8 cellular contexts compared by ENCODE assay signal in genomic region chr16:11742536-11743307, GRCh38. TPM values are rescaled to one million over a fixed set of nuclear protein-coding genes. Genes with fewer than 3 reads are reported as not detected.
A peak's percentile ranks its signal among the peaks of the same experiment; 100 is the strongest.
DNase-seq lines count a peak whose midpoint lies in the region; ATAC-seq and TF ChIP-seq lines count a peak whose summit lies in the region.

Gene TXNDC11, minus strand, starts transcription at chr16:11742857. Its CDS starts 127 bp downstream, at chr16:11742730.

- H3K4me1 Mint-ChIP-seq in GM23338: peaks cover 19% of the 10 kb centered on the region
- H3K4me1 Mint-ChIP-seq in activated T-helper 17 cell treated with anti-CD3 and anti-CD28 coated beads, Interleukin-2, amount 50 U/mL, for 72 hours: peaks cover 30% of the 10 kb centered on the region
- peaks cover 27 to 57% (median 52%) of the 10 kb centered on the region in 4 donors for H3K4me1 Mint-ChIP-seq in naive thymus-derived CD8-positive, alpha-beta T cell

- POLR2A ChIA-PET in naive thymus-derived CD8-positive, alpha-beta T cell (lab: Charles Lee): interaction anchor here (0.6 to 3.6 kb wide), 28 partner anchors 9 to 1272 kb away, joined by 3 to 60 read pairs (median 4); partner anchors contain the start of genes DEXI, LITAF, RSL1D1 and SNN

- peaks cover 15% of the 10 kb centered on the region for H3F3A ChIP-seq in DOHH2 (ENCODE audit: control insufficient read depth, insufficient read depth)
- peaks cover 11% of the 10 kb centered on the region; the same call in 1 of the 2 replicates for H3F3A ChIP-seq in GM23338 (replicated peaks; ENCODE audit: low read depth)

- H3K27ac ChIP-seq in DOHH2 (ENCODE audit: low read depth, low read length) (peak within 1 kb of the TSS; percentile 69), GM23338 (ENCODE audit: low read depth) (peak within 1 kb of the TSS; percentile 72), fibroblast of lung (ENCODE audit: insufficient read depth, low read length) (peak within 1 kb of the TSS; percentile 85)

- peak within 1 kb of the TSS; percentile 91 for H3K9ac ChIP-seq in fibroblast of lung (ENCODE audit: insufficient read depth, low read length)

- H3K27me3 ChIP-seq in DOHH2 (ENCODE audit: control insufficient read depth, low read length) (no peaks in the 10 kb centered on the region), GM23338 (ENCODE audit: insufficient read depth) (no peaks in the 10 kb centered on the region), fibroblast of lung (ENCODE audit: control insufficient read depth, insufficient read depth, low read length) (no peaks in the 10 kb centered on the region)

- H3K4me2 ChIP-seq in DOHH2 (ENCODE audit: low read length) (peak within 1 kb of the TSS; percentile 74), GM23338 (peak within 1 kb of the TSS; percentile 98), fibroblast of lung (ENCODE audit: extremely low read depth, insufficient read depth, low read length) (peak within 1 kb of the TSS; percentile 83)

- H3K4me3 ChIP-seq in DOHH2 (ENCODE audit: low read length): peak within 1 kb of the TSS; percentile 92
- H3K4me3 ChIP-seq in GM23338: peak within 1 kb of the TSS; percentile 87
- H3K4me3 ChIP-seq in fibroblast of lung (replicated peaks in 1 of 4; ENCODE audit: control extremely low read depth in 1 of 4, insufficient read depth in 1 of 4, low read depth in 3 of 4, low read length in 4 of 4): peak within 1 kb of the TSS; percentile 46 to 96 (median 70)

- H3K9me2 ChIP-seq in DOHH2 (replicated peaks; ENCODE audit: control insufficient read depth, low read length): no peaks in the 10 kb centered on the region
- no peaks in the 10 kb centered on the region for H3K9me2 ChIP-seq in GM23338 (ENCODE audit: insufficient read depth)

- DNase-seq in GM23338 (ENCODE audit: low spot score) (peak; percentile 98), LHCN-M2 (ENCODE audit: low read depth) (peak; percentile 95), RPMI8226 (peak; percentile 100), fibroblast of lung (ENCODE audit: low read depth in 2 of 2) (peak; percentile 96 to 98)
- peak; percentile 98 to 100 (median 99) for DNase-seq in naive thymus-derived CD8-positive, alpha-beta T cell
- DNase-seq in stimulated activated naive CD4-positive, alpha-beta T cell (lab: John Stamatoyannopoulos, UW): peak; percentile 98 to 99 (median 98)

- peaks cover 44% of the 10 kb centered on the region for H3K4me1 ChIP-seq in DOHH2 (ENCODE audit: control insufficient read depth, low read length)
- H3K4me1 ChIP-seq in GM23338 (ENCODE audit: insufficient read depth): peaks cover 9% of the 10 kb centered on the region; the same call in 1 of the 2 replicates
- H3K4me1 ChIP-seq in fibroblast of lung (ENCODE audit: control insufficient read depth, extremely low read depth, insufficient read depth, low read length): peaks cover 7% of the 10 kb centered on the region

- TF ChIP-seq CTCF in DOHH2 (IDR thresholded peaks at IDR 0.05; ENCODE audit: low read depth, low read length, poor library complexity, severe bottlenecking): no peak
- no peak for TF ChIP-seq CTCF in GM23338 (conservative IDR thresholded peaks at IDR 0.05; ENCODE audit: low read depth in 2 of 2)
- TF ChIP-seq CTCF in fibroblast of lung (conservative IDR thresholded peaks at IDR 0.05 in 1 of 2, IDR thresholded peaks at IDR 0.05 in 1 of 2; ENCODE audit: low read depth in 1 of 2, low read length in 2 of 2): no peak

- peaks cover 55% of the 10 kb centered on the region for H3K79me2 ChIP-seq in DOHH2 (ENCODE audit: control insufficient read depth, low read length)
- peaks cover 41% of the 10 kb centered on the region for H3K79me2 ChIP-seq in GM23338 (replicated peaks; ENCODE audit: insufficient read depth)
- peaks cover 38% of the 10 kb centered on the region for H3K79me2 ChIP-seq in fibroblast of lung (ENCODE audit: control insufficient read depth, insufficient read depth, low read length)

- H4K20me1 ChIP-seq in DOHH2 (ENCODE audit: control insufficient read depth, insufficient read depth, low read depth, low read length) (0 out of 2 replicates have a peak, but pooled peaks cover 11% of the 10 kb centered on the region), GM23338 (replicated peaks; ENCODE audit: insufficient read depth) (peaks cover 27% of the 10 kb centered on the region), fibroblast of lung (ENCODE audit: control insufficient read depth, extremely low read depth, insufficient read depth, low read length) (no peaks in the 10 kb centered on the region)

- H3K4me3 Mint-ChIP-seq in GM23338: peak within 1 kb of the TSS; percentile 93
- H3K4me3 Mint-ChIP-seq in activated T-helper 17 cell treated with anti-CD3 and anti-CD28 coated beads, Interleukin-2, amount 50 U/mL, for 72 hours: peak within 1 kb of the TSS; percentile 96
- H3K4me3 Mint-ChIP-seq in naive thymus-derived CD8-positive, alpha-beta T cell: peak within 1 kb of the TSS; percentile 90 to 96 (median 94)

- peak; percentile 90 for ATAC-seq in GM23338
- peak; percentile 93 for ATAC-seq in activated T-helper 17 cell treated with anti-CD3 and anti-CD28 coated beads, Interleukin-2, amount 50 U/mL, for 72 hours (replicated peaks)
- peak; percentile 91 to 92 for ATAC-seq in naive thymus-derived CD8-positive, alpha-beta T cell

- peaks cover 14% of the 10 kb centered on the region for H3K36me3 ChIP-seq in DOHH2 (ENCODE audit: control insufficient read depth, low read length)
- no peaks in the 10 kb centered on the region for H3K36me3 ChIP-seq in GM23338 (ENCODE audit: insufficient read depth)
- no peaks in the 10 kb centered on the region for H3K36me3 ChIP-seq in fibroblast of lung (ENCODE audit: control insufficient read depth, insufficient read depth, low read length)

- no peaks in the 10 kb centered on the region for H3K9me3 Mint-ChIP-seq in GM23338
- H3K9me3 Mint-ChIP-seq in activated T-helper 17 cell treated with anti-CD3 and anti-CD28 coated beads, Interleukin-2, amount 50 U/mL, for 72 hours: no peaks in the 10 kb centered on the region
- H3K9me3 Mint-ChIP-seq in naive thymus-derived CD8-positive, alpha-beta T cell: no peaks in the 10 kb centered on the region

- no peaks in the 10 kb centered on the region for H3K36me3 Mint-ChIP-seq in GM23338 (ENCODE audit: low read depth)
- peaks cover 43% of the 10 kb centered on the region for H3K36me3 Mint-ChIP-seq in activated T-helper 17 cell treated with anti-CD3 and anti-CD28 coated beads, Interleukin-2, amount 50 U/mL, for 72 hours (ENCODE audit: low read depth)
- H3K36me3 Mint-ChIP-seq in naive thymus-derived CD8-positive, alpha-beta T cell: peaks cover 0 to 13% (median 0%) of the 10 kb centered on the region in 3 donors

- H2AFZ ChIP-seq in GM23338 (peak within 1 kb of the TSS; percentile 99), fibroblast of lung (ENCODE audit: low read length) (peak within 1 kb of the TSS; percentile 61)

- H3K27ac Mint-ChIP-seq in GM23338: peak within 1 kb of the TSS; percentile 95
- H3K27ac Mint-ChIP-seq in activated T-helper 17 cell treated with anti-CD3 and anti-CD28 coated beads, Interleukin-2, amount 50 U/mL, for 72 hours: peak within 1 kb of the TSS; percentile 92
- H3K27ac Mint-ChIP-seq in naive thymus-derived CD8-positive, alpha-beta T cell: peak within 1 kb of the TSS; percentile 90 to 99 (median 98)

- H3K9me3 ChIP-seq in DOHH2 (ENCODE audit: control insufficient read depth, insufficient read depth, low read length) (no peaks in the 10 kb centered on the region), fibroblast of lung (ENCODE audit: control insufficient read depth, insufficient read depth, low read depth, low read length) (no peaks in the 10 kb centered on the region)

- peaks cover 16% of the 10 kb centered on the region for H3K27me3 Mint-ChIP-seq in GM23338 (ENCODE audit: insufficient read depth, low read depth, poor library complexity)
- H3K27me3 Mint-ChIP-seq in activated T-helper 17 cell treated with anti-CD3 and anti-CD28 coated beads, Interleukin-2, amount 50 U/mL, for 72 hours: no peaks in the 10 kb centered on the region
- H3K27me3 Mint-ChIP-seq in naive thymus-derived CD8-positive, alpha-beta T cell: no peaks in the 10 kb centered on the region

TF ChIP-seq in GM23338, 12 proteins besides CTCF, POLR2A, EP300 and RAD21:
- TF ChIP-seq ETS1 (IDR thresholded peaks at IDR 0.05) (no peak), POLR2AphosphoS5 (IDR thresholded peaks at IDR 0.05; ENCODE audit: low read depth) (peak; percentile 92), JUNB (IDR thresholded peaks at IDR 0.05; ENCODE audit: unreplicated experiment) (no peak), CREB1 (CRISPR knock-in tag; IDR thresholded peaks at IDR 0.05; ENCODE audit: low read depth) (peak; percentile 81), EZH2phosphoT487 (IDR thresholded peaks at IDR 0.05; ENCODE audit: unreplicated experiment) (no peak), ZNF114 (CRISPR knock-in tag; IDR thresholded peaks at IDR 0.05) (no peak)

RNA-seq across cellular contexts. Expression of gene TXNDC11, which starts in this region (rescaled TPM):
- total RNA-seq in GM23338 (2014; rRNA removed; shearing (Covaris generic)): 12.0 and 12.5 TPM in 2 replicates
- polyA plus RNA-seq in GM23338 (2016; fragmentation: Nextera tagmentation; extraction: Ambion mirVana) (6.3 and 6.8 TPM in 2 replicates), fibroblast of lung (43.8 and 46.2 TPM in 2 replicates)
- total RNA-seq in LHCN-M2 (2014; rRNA removed) (27.3 and 31.0 TPM in 2 replicates), fibroblast of lung (16.9 and 26.8 TPM in 2 replicates)
- 20.2 TPM for polyA plus RNA-seq in LHCN-M2 (2012)
- 10 to 100 TPM; 33.8 to 38.6 TPM for total RNA-seq in activated T-helper 17 cell treated with anti-CD3 and anti-CD28 coated beads, Interleukin-2, amount 50 U/mL, for 72 hours
- 27.9 and 29.0 TPM in 2 replicates for polyA plus RNA-seq in fibroblast of lung (2012)
- polyA minus RNA-seq in fibroblast of lung (ENCODE audit: low replicate concordance): 22.8 and 34.3 TPM in 2 replicates
- total RNA-seq in naive thymus-derived CD8-positive, alpha-beta T cell: 10 to 100 TPM; 35.3 to 41.8 TPM
- polyA plus RNA-seq in naive thymus-derived CD8-positive, alpha-beta T cell: 10 to 100 TPM; 31.8 to 46.8 (median 35.4) TPM

Comparison
In these comparisons a context has a peak if more than half of its experiments do, and no peak if none do; other contexts are left out.
1. Peak in every context shown above with its lines: DNase-seq, ATAC-seq, H3K4me3 ChIP-seq and H3K27ac ChIP-seq.